Comparison of ENCODE assay signal across 8 cellular contexts in the genomic region with DNA sequence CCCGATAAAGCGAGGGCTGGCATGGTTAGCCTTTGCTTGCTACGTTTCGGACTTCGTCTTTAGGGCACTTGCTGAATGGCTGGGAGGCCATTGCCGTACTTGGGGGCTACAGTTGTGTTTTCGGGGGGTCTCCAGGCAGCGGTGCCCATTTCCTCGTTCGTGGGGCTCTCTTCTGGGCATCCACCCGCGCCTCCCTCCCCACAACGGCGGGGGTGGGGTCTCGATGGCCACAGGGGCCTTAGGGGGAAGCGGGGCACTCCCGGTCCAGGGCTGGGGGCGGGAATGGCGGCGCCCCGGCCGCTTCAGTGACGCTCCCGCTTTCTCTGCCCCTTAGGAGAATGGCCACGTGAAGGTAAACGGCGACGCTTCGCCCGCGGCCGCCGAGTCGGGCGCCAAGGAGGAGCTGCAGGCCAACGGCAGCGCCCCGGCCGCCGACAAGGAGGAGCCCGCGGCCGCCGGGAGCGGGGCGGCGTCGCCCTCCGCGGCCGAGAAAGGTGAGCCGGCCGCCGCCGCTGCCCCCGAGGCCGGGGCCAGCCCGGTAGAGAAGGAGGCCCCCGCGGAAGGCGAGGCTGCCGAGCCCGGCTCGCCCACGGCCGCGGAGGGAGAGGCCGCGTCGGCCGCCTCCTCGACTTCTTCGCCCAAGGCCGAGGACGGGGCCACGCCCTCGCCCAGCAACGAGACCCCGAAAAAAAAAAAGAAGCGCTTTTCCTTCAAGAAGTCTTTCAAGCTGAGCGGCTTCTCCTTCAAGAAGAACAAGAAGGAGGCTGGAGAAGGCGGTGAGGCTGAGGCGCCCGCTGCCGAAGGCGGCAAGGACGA. TPM values are rescaled to one million over a fixed set of nuclear protein-coding genes. Genes with fewer than 3 reads are reported as not detected.
DNase-seq lines count a peak whose midpoint lies in the region; ATAC-seq, FAIRE-seq and TF ChIP-seq lines count a peak whose summit lies in the region.

No MANE protein-coding gene starts in this region.

- TF ChIP-seq CTCF in A549 (IDR thresholded peaks at IDR 0.05) (no peak), foreskin fibroblast (IDR thresholded peaks at IDR 0.05; ENCODE audit: low read depth, low read length) (no peak), nephron (IDR thresholded peaks at IDR 0.05; ENCODE audit: unreplicated experiment in 3 of 3) (no peak)

- 51% methylated on average over 12 of the region's 87 CpGs for WGBS in A549 (ENCODE audit: missing lambda C conversion rate)

- no peaks in the 10 kb centered on the region for H3K9me3 ChIP-seq in A549
- H3K9me3 ChIP-seq in T-helper 17 cell (ENCODE audit: control insufficient read depth, low read length, poor library complexity, severe bottlenecking), result peaks cover 3% of the 10 kb centered on the region

- TF ChIP-seq POLR2A in A549 (IDR thresholded peaks at IDR 0.05; ENCODE audit: low read length), result no peak

- H3K4me1 ChIP-seq in A549, result peaks cover 12% of the 10 kb centered on the region; the same call in 2 of the 3 replicates

- TF ChIP-seq EP300 in A549 (IDR thresholded peaks at IDR 0.05), result no peak

- DNase-seq in A549 (ENCODE audit: low read depth in 1 of 2, low spot score in 1 of 2), result peak in 1 of 2 experiments; percentile 33
- peak; percentile 15 for DNase-seq in GM19238 (ENCODE audit: insufficient read length, low spot score)
- no peak for DNase-seq in T-helper 17 cell
- peak; percentile 24 to 65 for DNase-seq in foreskin fibroblast
- no peak for DNase-seq in CD1c-positive myeloid dendritic cell (ENCODE audit: extremely low spot score)

- peaks cover 22% of the 10 kb centered on the region for H3K27me3 Mint-ChIP-seq in T-helper 17 cell
- peaks cover 4% of the 10 kb centered on the region for H3K27me3 Mint-ChIP-seq in nephron (ENCODE audit: low read depth)

- H3K4me2 ChIP-seq in A549, result peak overlapping the region; percentile 90

- CTCF ChIA-PET in A549 (lab: Yijun Ruan, JAX), result interaction anchor here (0.6 to 2.6 kb wide), 54 partner anchors 10 to 1274 kb away, joined by 3 to 16 read pairs (median 4); no protein-coding TSS in a partner anchor

- POLR2A ChIA-PET in A549 (lab: Yijun Ruan, JAX), result interaction anchor here (0.8 to 3.0 kb wide), 11 partner anchors 41 to 739 kb away, joined by 3 to 14 read pairs (median 5); no protein-coding TSS in a partner anchor

- TF ChIP-seq RAD21 in A549 (conservative IDR thresholded peaks at IDR 0.05 in 1 of 2, IDR thresholded peaks at IDR 0.05 in 1 of 2), result no peak

- ATAC-seq in A549 (peak; percentile 1 to 6; a peak in 4 of 6 replicates), T-helper 17 cell (no peak), HG02623 (IDR thresholded peaks at IDR 0.05; ENCODE audit: unreplicated experiment) (no peak), GM19324 (IDR thresholded peaks at IDR 0.05; ENCODE audit: low FRiP score, unreplicated experiment) (no peak)

- peaks cover 3% of the 10 kb centered on the region for H3K9me3 Mint-ChIP-seq in nephron

- H3K4me3 ChIP-seq in A549 (peak overlapping the region; percentile 98), foreskin fibroblast (ENCODE audit: low read depth in 1 of 2, low read length in 2 of 2) (peak overlapping the region; percentile 96 to 100)

- no peak overlapping the region for H3K27ac Mint-ChIP-seq in T-helper 17 cell
- peak overlapping the region in 1 of 3 experiments; percentile 98 for H3K27ac Mint-ChIP-seq in nephron

- peaks cover 21% of the 10 kb centered on the region for H3K4me1 Mint-ChIP-seq in T-helper 17 cell
- H3K4me1 Mint-ChIP-seq in nephron, result peaks cover 20% of the 10 kb centered on the region

- H3K27ac ChIP-seq in A549, result peak overlapping the region; percentile 95 to 99

- FAIRE-seq in A549 (lab: Jason Lieb, UNC), result no peak

- H3K36me3 Mint-ChIP-seq in T-helper 17 cell (ENCODE audit: low read depth), result peaks cover 4% of the 10 kb centered on the region
- peaks cover 41% of the 10 kb centered on the region for H3K36me3 Mint-ChIP-seq in nephron (ENCODE audit: low read depth)

- H3K4me3 Mint-ChIP-seq in T-helper 17 cell (peak overlapping the region; percentile 64), nephron (peak overlapping the region; percentile 35 to 95 (median 43))

TF ChIP-seq in A549, 52 proteins besides CTCF, POLR2A, EP300 and RAD21:
- no peak for TF ChIP-seq RARB (CRISPR knock-in tag; IDR thresholded peaks at IDR 0.05)
- no peak for TF ChIP-seq ESRRA (IDR thresholded peaks at IDR 0.05; ENCODE audit: borderline replicate concordance, low read length)
- TF ChIP-seq HES2 (IDR thresholded peaks at IDR 0.05), result no peak
- no peak for TF ChIP-seq FOSB (CRISPR knock-in tag; IDR thresholded peaks at IDR 0.05)
- no peak for TF ChIP-seq RNF2 (IDR thresholded peaks at IDR 0.05; ENCODE audit: borderline replicate concordance, low read depth)
- no peak for TF ChIP-seq ZSCAN20 (CRISPR knock-in tag; IDR thresholded peaks at IDR 0.05)
- TF ChIP-seq FOXS1 (CRISPR knock-in tag; IDR thresholded peaks at IDR 0.05), result no peak
- TF ChIP-seq EHF (CRISPR knock-in tag; IDR thresholded peaks at IDR 0.05), result no peak
- TF ChIP-seq, protein P1, sequence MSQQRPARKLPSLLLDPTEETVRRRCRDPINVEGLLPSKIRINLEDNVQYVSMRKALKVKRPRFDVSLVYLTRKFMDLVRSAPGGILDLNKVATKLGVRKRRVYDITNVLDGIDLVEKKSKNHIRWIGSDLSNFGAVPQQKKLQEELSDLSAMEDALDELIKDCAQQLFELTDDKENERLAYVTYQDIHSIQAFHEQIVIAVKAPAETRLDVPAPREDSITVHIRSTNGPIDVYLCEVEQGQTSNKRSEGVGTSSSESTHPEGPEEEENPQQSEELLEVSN (IDR thresholded peaks at IDR 0.05; ENCODE audit: borderline replicate concordance, low read depth), result peak; percentile 80
- TF ChIP-seq MYC (IDR thresholded peaks at IDR 0.05; ENCODE audit: borderline replicate concordance, low read length), result no peak
- TF ChIP-seq NPAS2 (CRISPR knock-in tag; IDR thresholded peaks at IDR 0.05; ENCODE audit: borderline replicate concordance), result no peak
- peak; percentile 42; the same call in 1 of the 2 replicates for TF ChIP-seq KDM5A (IDR thresholded peaks at IDR 0.05)
- TF ChIP-seq MAX (IDR thresholded peaks at IDR 0.05), result peak; percentile 70
- no peak for TF ChIP-seq MAZ (IDR thresholded peaks at IDR 0.05; ENCODE audit: borderline replicate concordance, low read depth, low read length)
- TF ChIP-seq NFE2L2 (conservative IDR thresholded peaks at IDR 0.05; ENCODE audit: low read length), result no peak
- no peak for TF ChIP-seq HOXB5 (CRISPR knock-in tag; IDR thresholded peaks at IDR 0.05)
- no peak for TF ChIP-seq CHD4 (IDR thresholded peaks at IDR 0.05; ENCODE audit: borderline replicate concordance)
- no peak for TF ChIP-seq ZFP36 (IDR thresholded peaks at IDR 0.05; ENCODE audit: borderline replicate concordance, partially characterized antibody)
- no peak for TF ChIP-seq KDM1A (IDR thresholded peaks at IDR 0.05; ENCODE audit: low read depth)

RNA-seq across cellular contexts. Expression of gene MARCKS, which starts 2.4 kb away (rescaled TPM):
- polyA plus RNA-seq in A549 (2011; rRNA removed) (28.2 and 39.4 TPM in 2 replicates), A549 (2017; fragmentation: RNase III; extraction: RNeasy Plus Mini Kit Qiagen cat#74134 plus additional on column Dnase treatment) (20.2 to 26.3 TPM (median 21.2 TPM) in 3 replicates)
- polyA plus RNA-seq in A549 (2012; cell fraction: cytosol; rRNA removed), result 7.2 and 9.1 TPM in 2 replicates
- 13.3 and 13.9 TPM in 2 replicates for polyA plus RNA-seq in A549 (2012; cell fraction: nucleus; rRNA removed)
- 9.8 TPM in 2 replicates for polyA minus RNA-seq in A549 (2011; rRNA and poly(A)+ RNA removed)
- 1 to 10 TPM in 1 of 2 donors, under 1 TPM in 1; 0.68 to 4.0 TPM for total RNA-seq in T-helper 17 cell

Comparison
In these comparisons a context has a peak if more than half of its experiments do, and no peak if none do; other contexts are left out.
1. ATAC-seq: peak in A549 (2 of 2); none in T-helper 17 cell (single experiment), HG02623 (single experiment) and GM19324 (single experiment).
2. DNase-seq: peak in GM19238 (single experiment) and foreskin fibroblast (2 of 2); none in T-helper 17 cell (0 of 3) and CD1c-positive myeloid dendritic cell (single experiment).